In genomic region chr17:50407921-50408320, GRCh38 we compare ENCODE assay signal across 22 cellular contexts. TPM values are rescaled to one million over a fixed set of nuclear protein-coding genes. Genes with fewer than 3 reads are reported as not detected.
DNase-seq lines count a peak whose midpoint lies in the region; ATAC-seq and TF ChIP-seq lines count a peak whose summit lies in the region.
"Had no signal": no experiment of that assay in that cellular context is flagged by ENCODE, and none has a peak within 500 bp of the region (broad histone marks: within the 10 kb centered on the region; RNA-seq: fewer than 3 reads in every experiment).

No MANE protein-coding gene starts in this region.

- TF ChIP-seq RAD21 in Ishikawa (IDR thresholded peaks at IDR 0.05; ENCODE audit: low read depth): no peak

- ATAC-seq in GM21717 (IDR thresholded peaks at IDR 0.05; ENCODE audit: unreplicated experiment): no peak
- ATAC-seq: GM12878 had no signal

- DNase-seq in kidney tubule cell (ENCODE audit: low spot score) (peak; percentile 22), renal cortical epithelial cell (ENCODE audit: low read depth) (peak; percentile 34), NCI-H2029 (lab: John Stamatoyannopoulos, UW) (no peak), NCI-H82 treated with DMSO at 0.1 percent for 48 hours (lab: John Stamatoyannopoulos, UW; ENCODE audit: unreplicated experiment) (no peak)
- DNase-seq: 8988T; ACHN; BE2C; C1 segment of cervical spinal cord; CD4-positive, alpha-beta memory T cell; CD4-positive, CD25-positive, alpha-beta regulatory T cell; CD8-positive, alpha-beta memory T cell; COR-L47; DMS 273 treated with DMSO at 0.1 percent for 48 hours; DMS153; DMS53; DMS79; DND-41; EL; GDM1 had no signal

- no peak for TF ChIP-seq EP300 in Ishikawa (IDR thresholded peaks at IDR 0.05; ENCODE audit: borderline replicate concordance)

TF ChIP-seq in Ishikawa, 13 proteins besides CTCF, POLR2A, EP300 and RAD21:
- TF ChIP-seq YY1 (IDR thresholded peaks at IDR 0.05; ENCODE audit: low read depth) (no peak), TEAD4 (IDR thresholded peaks at IDR 0.05) (peak; percentile 35; the same call in 1 of the 2 replicates)

RNA-seq across cellular contexts. Expression of gene LRRC59, which starts 10.6 kb away (rescaled TPM):
- total RNA-seq in renal cortical epithelial cell: 141 and 219 TPM in 2 replicates

RNA-seq across cellular contexts. Expression of gene ACSF2, which starts 18.1 kb away (rescaled TPM):
- total RNA-seq in renal cortical epithelial cell: 32.5 and 44.5 TPM in 2 replicates

RNA-seq across cellular contexts. Expression of gene EME1, which starts 34.9 kb away (rescaled TPM):
- 0.55 and 5.9 TPM in 2 replicates for total RNA-seq in renal cortical epithelial cell

RNA-seq across cellular contexts. Expression of gene MRPL27, which starts 34.9 kb away (rescaled TPM):
- total RNA-seq in renal cortical epithelial cell: 41.8 and 69.3 TPM in 2 replicates

Comparison
In these comparisons a context has a peak if more than half of its experiments do, and no peak if none do; other contexts are left out.
1. DNase-seq: peak in kidney tubule cell (single experiment) and renal cortical epithelial cell (single experiment); none in NCI-H2029 (single experiment) and NCI-H82 treated with DMSO at 0.1 percent for 48 hours (single experiment).